Comparison of ENCODE assay signal across 9 cellular contexts in the genomic region with DNA sequence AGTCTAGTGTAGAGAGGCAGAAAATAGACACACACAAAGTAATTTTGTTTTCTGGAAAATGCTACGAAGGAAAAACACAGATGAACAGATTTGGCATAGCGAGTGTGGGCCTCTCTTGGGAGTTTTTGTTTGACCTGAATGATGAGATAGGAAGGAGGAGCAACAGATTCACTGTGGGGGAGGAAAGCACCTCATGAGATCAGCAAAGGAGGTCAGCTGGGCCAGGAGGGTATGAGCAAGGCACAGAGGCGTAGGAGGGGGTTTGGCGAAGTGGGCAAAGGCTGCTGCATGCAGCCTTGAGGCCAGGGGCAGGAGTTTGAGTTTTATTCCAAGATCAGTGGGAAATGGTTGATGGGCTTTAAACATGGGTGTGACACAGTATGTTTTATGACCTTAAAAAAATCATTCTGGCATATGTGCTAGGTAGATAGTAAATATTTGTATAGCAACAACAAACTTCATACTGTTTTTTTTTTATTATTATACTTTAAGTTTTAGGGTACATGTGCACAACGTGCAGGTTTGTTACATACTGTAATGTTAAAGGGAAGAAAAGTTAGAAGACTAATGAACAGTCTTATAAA. TPM values are rescaled to one million over a fixed set of nuclear protein-coding genes. Genes with fewer than 3 reads are reported as not detected.
DNase-seq lines count a peak whose midpoint lies in the region; ATAC-seq, FAIRE-seq and TF ChIP-seq lines count a peak whose summit lies in the region.
"Had no signal": no experiment of that assay in that cellular context is flagged by ENCODE, and none has a peak within 500 bp of the region (broad histone marks: within the 10 kb centered on the region; RNA-seq: fewer than 3 reads in every experiment).

No MANE protein-coding gene starts in this region.

- H3K9ac ChIP-seq in HepG2 (ENCODE audit: insufficient read depth, low read depth, low read length): no peak overlapping the region

- no TSS peak for BruUV-seq in HepG2 (replicated peaks; lab: Mats Ljungman, UMichigan)

- peaks cover 1% of the 10 kb centered on the region for H3K27me3 Mint-ChIP-seq in GM23338 (ENCODE audit: insufficient read depth, low read depth, poor library complexity)
- H3K27me3 Mint-ChIP-seq in activated T-helper 17 cell treated with anti-CD3 and anti-CD28 coated beads, Interleukin-2, amount 50 U/mL, for 72 hours: no peaks in the 10 kb centered on the region

- H3K27ac Mint-ChIP-seq in GM23338: 0 out of 2 replicates have a peak overlapping the region, but pooled peaks have one; percentile 14
- peak overlapping the region; percentile 78 for H3K27ac Mint-ChIP-seq in activated T-helper 17 cell treated with anti-CD3 and anti-CD28 coated beads, Interleukin-2, amount 50 U/mL, for 72 hours

- H3K4me1 ChIP-seq in GM23338 (ENCODE audit: insufficient read depth) (no peaks in the 10 kb centered on the region), psoas muscle (peaks cover 18% of the 10 kb centered on the region), sigmoid colon (peaks cover 0 to 46% (median 37%) of the 10 kb centered on the region in 4 donors), HepG2 (ENCODE audit: insufficient read depth, low read length) (peaks cover 45% of the 10 kb centered on the region)

- WGBS in psoas muscle, 3 donors: 58 to 84% (median 66%) methylated on average over 5 of the region's 5 CpGs
- WGBS in sigmoid colon, 2 donors: 20 to 63% methylated on average over 5 of the region's 5 CpGs
- WGBS in HepG2 (ENCODE audit: low lambda C conversion rate): 89% methylated on average over 5 of the region's 5 CpGs

- in situ Hi-C loops in HepG2 (cut with HindIII; ENCODE audit: extremely low pct_ligation_motif_present, low pct_unique_long_range_greater_than_20kb): no loop called here

- intact Hi-C loops in psoas muscle (cut with DNase I) (loop anchor here in 1 of 2 donors (5.0 kb wide), 1 partner anchor 38 kb away; no protein-coding TSS in a partner anchor), sigmoid colon (cut with DNase I) (no loop called here), dorsolateral prefrontal cortex (cut with DNase I) (no loop called here), HepG2 (cut with micrococcal nuclease; ENCODE audit: unreplicated experiment) (no loop called here)

- H3K4me3 ChIP-seq in GM23338: no peak overlapping the region
- H3K4me3 ChIP-seq in psoas muscle: no peak overlapping the region
- H3K4me3 ChIP-seq in sigmoid colon: no peak overlapping the region
- no peak overlapping the region for H3K4me3 ChIP-seq in dorsolateral prefrontal cortex
- H3K4me3 ChIP-seq in HepG2 (replicated peaks in 1 of 3; ENCODE audit: insufficient read depth in 1 of 3, low read depth in 2 of 3, low read length in 3 of 3): no peak overlapping the region

- H3K36me3 ChIP-seq in GM23338 (ENCODE audit: insufficient read depth): no peaks in the 10 kb centered on the region
- no peaks in the 10 kb centered on the region for H3K36me3 ChIP-seq in psoas muscle (ENCODE audit: insufficient read depth in 1 of 2, low read depth in 1 of 2)
- no peaks in the 10 kb centered on the region for H3K36me3 ChIP-seq in sigmoid colon
- H3K36me3 ChIP-seq in HepG2 (replicated peaks in 1 of 2; ENCODE audit: control insufficient read depth in 1 of 2, insufficient read depth in 2 of 2, low read length in 2 of 2): no peaks in the 10 kb centered on the region

- no peak overlapping the region for H3K4me2 ChIP-seq in GM23338
- no peak overlapping the region for H3K4me2 ChIP-seq in HepG2 (ENCODE audit: low read depth, low read length)

- no peak overlapping the region for H3K4me3 Mint-ChIP-seq in GM23338
- H3K4me3 Mint-ChIP-seq in activated T-helper 17 cell treated with anti-CD3 and anti-CD28 coated beads, Interleukin-2, amount 50 U/mL, for 72 hours: peak overlapping the region; percentile 31

- H3F3A ChIP-seq in GM23338 (replicated peaks; ENCODE audit: low read depth): no peaks in the 10 kb centered on the region

- POLR2A ChIA-PET in HepG2 (lab: Yijun Ruan, JAX): no interaction called here

- no peaks in the 10 kb centered on the region for H3K9me3 Mint-ChIP-seq in GM23338
- no peaks in the 10 kb centered on the region for H3K9me3 Mint-ChIP-seq in activated T-helper 17 cell treated with anti-CD3 and anti-CD28 coated beads, Interleukin-2, amount 50 U/mL, for 72 hours

- TF ChIP-seq POLR2A in sigmoid colon (IDR thresholded peaks at IDR 0.05) (no peak), HepG2 (IDR thresholded peaks at IDR 0.05; ENCODE audit: insufficient read depth in 1 of 2, low read depth in 2 of 2, low read length in 2 of 2) (no peak)

- H3K4me1 Mint-ChIP-seq in GM23338: peaks cover 2% of the 10 kb centered on the region; the same call in 1 of the 3 replicates
- peaks cover 7% of the 10 kb centered on the region for H3K4me1 Mint-ChIP-seq in activated T-helper 17 cell treated with anti-CD3 and anti-CD28 coated beads, Interleukin-2, amount 50 U/mL, for 72 hours

- DNase-seq in GM23338 (ENCODE audit: low spot score) (no peak), psoas muscle (peak in 1 of 2 donors; percentile 37), sigmoid colon (no peak), dorsolateral prefrontal cortex (no peak), HepG2 (ENCODE audit: low spot score) (no peak), LoVo (ENCODE audit: low spot score) (no peak)
- DNase-seq: NCI-H2029 treated with DMSO at 0.1 percent for 48 hours had no signal

- TF ChIP-seq EP300 in sigmoid colon (IDR thresholded peaks at IDR 0.05) (no peak), HepG2 (IDR thresholded peaks at IDR 0.05; ENCODE audit: low read depth in 2 of 2, low read length in 2 of 2) (no peak), HepG2 (CRISPR knock-in tag; IDR thresholded peaks at IDR 0.05; ENCODE audit: borderline replicate concordance) (no peak)

- no peaks in the 10 kb centered on the region for H3K36me3 Mint-ChIP-seq in GM23338 (ENCODE audit: low read depth)
- H3K36me3 Mint-ChIP-seq in activated T-helper 17 cell treated with anti-CD3 and anti-CD28 coated beads, Interleukin-2, amount 50 U/mL, for 72 hours (ENCODE audit: low read depth): no peaks in the 10 kb centered on the region

- ATAC-seq in GM18867 (IDR thresholded peaks at IDR 0.05; ENCODE audit: unreplicated experiment): peak; percentile 76
- peak; percentile 38; the same call in 2 of the 3 replicates for ATAC-seq in GM23338
- ATAC-seq in activated T-helper 17 cell treated with anti-CD3 and anti-CD28 coated beads, Interleukin-2, amount 50 U/mL, for 72 hours (replicated peaks): peak; percentile 90
- ATAC-seq in psoas muscle: peak in 3 of 4 donors; percentile 37 to 52 (median 51)
- no peak for ATAC-seq in HepG2

- H3K79me2 ChIP-seq in GM23338 (replicated peaks; ENCODE audit: insufficient read depth) (no peaks in the 10 kb centered on the region), HepG2 (ENCODE audit: insufficient read depth, low read length) (no peaks in the 10 kb centered on the region)

- H4K20me1 ChIP-seq in GM23338 (replicated peaks; ENCODE audit: insufficient read depth) (no peaks in the 10 kb centered on the region), HepG2 (ENCODE audit: insufficient read depth, low read length) (no peaks in the 10 kb centered on the region)

- FAIRE-seq in HepG2 (lab: Jason Lieb, UNC): no peak

- no peak for TF ChIP-seq RAD21 in HepG2 (CRISPR knock-in tag; IDR thresholded peaks at IDR 0.05)

- H3K9me3 ChIP-seq in psoas muscle (no peaks in the 10 kb centered on the region), sigmoid colon (no peaks in the 10 kb centered on the region), HepG2 (ENCODE audit: low read length) (no peaks in the 10 kb centered on the region)

- no peaks in the 10 kb centered on the region for H3K9me2 ChIP-seq in GM23338 (ENCODE audit: insufficient read depth)

- H3K27me3 ChIP-seq in GM23338 (ENCODE audit: insufficient read depth) (no peaks in the 10 kb centered on the region), psoas muscle (ENCODE audit: insufficient read depth in 3 of 3, low read length in 2 of 3) (no peaks in the 10 kb centered on the region), sigmoid colon (no peaks in the 10 kb centered on the region), dorsolateral prefrontal cortex (no peaks in the 10 kb centered on the region), HepG2 (ENCODE audit: control insufficient read depth in 1 of 2, insufficient read depth in 2 of 2, low read length in 2 of 2) (no peaks in the 10 kb centered on the region)

- CTCF ChIA-PET in HepG2 (lab: Yijun Ruan, JAX; ENCODE audit: low intra/inter-chr PET ratio, low total read pairs): no interaction called here

- H2AFZ ChIP-seq in GM23338 (no peak overlapping the region), HepG2 (ENCODE audit: low read length) (no peak overlapping the region)

- TF ChIP-seq CTCF in GM23338 (conservative IDR thresholded peaks at IDR 0.05; ENCODE audit: low read depth in 2 of 2) (no peak), psoas muscle (IDR thresholded peaks at IDR 0.05) (no peak), sigmoid colon (IDR thresholded peaks at IDR 0.05) (no peak), dorsolateral prefrontal cortex (IDR thresholded peaks at IDR 0.05 in 54 of 56, conservative IDR thresholded peaks at IDR 0.05 in 2 of 56; ENCODE audit: low read depth in 1 of 56, partially characterized antibody in 56 of 56) (no peak), HepG2 (CRISPR knock-in tag; IDR thresholded peaks at IDR 0.05) (no peak)

- H3K27ac ChIP-seq in GM23338 (ENCODE audit: low read depth): no peak overlapping the region
- H3K27ac ChIP-seq in psoas muscle: peak overlapping the region; percentile 42
- peak overlapping the region in 2 of 4 donors; percentile 34 to 46 for H3K27ac ChIP-seq in sigmoid colon
- no peak overlapping the region for H3K27ac ChIP-seq in dorsolateral prefrontal cortex
- no peak overlapping the region for H3K27ac ChIP-seq in HepG2 (ENCODE audit: extremely low read length, insufficient read depth, low read length)

RNA-seq across cellular contexts. Expression of a gene that starts 58.0 kb away (rescaled TPM):
- 21.0 and 21.4 TPM in 2 replicates for total RNA-seq in GM23338 (2014; rRNA removed; shearing (Covaris generic))
- 8.5 and 10.9 TPM in 2 replicates for polyA plus RNA-seq in GM23338 (2016; fragmentation: Nextera tagmentation; extraction: Ambion mirVana)
- 10 to 100 TPM in 1 of 2 donors, 1 to 10 TPM in 1; 8.1 to 16.4 TPM for total RNA-seq in activated T-helper 17 cell treated with anti-CD3 and anti-CD28 coated beads, Interleukin-2, amount 50 U/mL, for 72 hours
- total RNA-seq in psoas muscle: 10 to 100 TPM; 46.5 to 72.2 (median 55.8) TPM
- polyA plus RNA-seq in psoas muscle: 10 to 100 TPM; 11.9 to 26.4 (median 21.3) TPM
- total RNA-seq in sigmoid colon: 10 to 100 TPM; 20.5 to 54.1 (median 33.9) TPM
- 10 to 100 TPM in 1 of 3 donors, 1 to 10 TPM in 2; 4.8 to 12.5 (median 9.3) TPM for polyA plus RNA-seq in sigmoid colon
- 10 to 100 TPM; 23.4 to 68.4 (median 36.5) TPM for total RNA-seq in dorsolateral prefrontal cortex
- total RNA-seq in HepG2 (2016; rRNA removed; fragmentation: Illumina TruSeq; extraction: Trizol): 15.7 and 20.0 TPM in 2 replicates
- total RNA-seq in HepG2 (2016; cell fraction: cytosol; rRNA removed; fragmentation: Illumina TruSeq; extraction: Trizol; ENCODE audit: low read depth): 59.4 and 62.1 TPM in 2 replicates
- total RNA-seq in HepG2 (2016; cell fraction: insoluble cytoplasmic fraction; rRNA removed; fragmentation: Illumina TruSeq; extraction: Trizol): 16.5 and 19.6 TPM in 2 replicates
- 19.5 and 21.4 TPM in 2 replicates for total RNA-seq in HepG2 (2016; cell fraction: membrane; rRNA removed; fragmentation: Illumina TruSeq; extraction: Trizol)
- 16.9 and 19.5 TPM in 2 replicates for total RNA-seq in HepG2 (2016; cell fraction: nucleus; rRNA removed; fragmentation: Illumina TruSeq; extraction: Trizol)
- 25.6 and 27.5 TPM in 2 replicates for polyA plus RNA-seq in HepG2 (2011; rRNA removed)
- polyA plus RNA-seq in HepG2 (2011; cell fraction: cytosol; rRNA removed): 26.7 and 28.9 TPM in 2 replicates
- polyA plus RNA-seq in HepG2 (2011; cell fraction: nucleus; rRNA removed): 13.2 and 13.8 TPM in 2 replicates
- polyA plus RNA-seq in HepG2 (2012): 19.3 and 23.4 TPM in 2 replicates
- 6.2 and 8.4 TPM in 2 replicates for polyA plus RNA-seq in HepG2 (2016; cell fraction: cytosol; fragmentation: Illumina TruSeq; extraction: Trizol; ENCODE audit: low read depth)
- polyA plus RNA-seq in HepG2 (2016; cell fraction: insoluble cytoplasmic fraction; fragmentation: Illumina TruSeq; extraction: Trizol; ENCODE audit: low read depth): 13.0 and 14.8 TPM in 2 replicates
- polyA plus RNA-seq in HepG2 (2016; cell fraction: membrane; fragmentation: Illumina TruSeq; extraction: Trizol; ENCODE audit: low read depth): 9.0 and 11.2 TPM in 2 replicates
- polyA plus RNA-seq in HepG2 (2016; cell fraction: nucleus; fragmentation: Illumina TruSeq; extraction: Trizol; ENCODE audit: insufficient read depth, low read depth): 7.0 and 8.3 TPM in 2 replicates
- 11.3 and 53.1 TPM in 2 replicates for polyA minus RNA-seq in HepG2 (2011; rRNA and poly(A)+ RNA removed; ENCODE audit: low replicate concordance)
- 9.6 and 14.5 TPM in 2 replicates for polyA minus RNA-seq in HepG2 (2011; cell fraction: cytosol; rRNA and poly(A)+ RNA removed)
- polyA minus RNA-seq in HepG2 (2011; cell fraction: nucleus; rRNA and poly(A)+ RNA removed): 62.8 and 75.2 TPM in 2 replicates
